Comparison of ENCODE assay signal across 29 cellular contexts in genomic region chr3:11015369-11015768, GRCh38. TPM values are rescaled to one million over a fixed set of nuclear protein-coding genes. Genes with fewer than 3 reads are reported as not detected.
"Had no signal": no experiment of that assay in that cellular context is flagged by ENCODE, and none has a peak within 500 bp of the region (broad histone marks: within the 10 kb centered on the region; RNA-seq: fewer than 3 reads in every experiment).

No MANE protein-coding gene starts in this region.

- DNase-seq: activated B cell treated with CpG ODN at 0.5 μM for 24 hours; activated CD4-positive, alpha-beta memory T cell treated with anti-CD3 and anti-CD28 coated beads for 36 hours; activated CD4-positive, alpha-beta T cell treated with anti-CD3 and anti-CD28 coated beads for 4 hours; activated CD4-positive, alpha-beta T cell treated with anti-CD3 and anti-CD28 coated beads, Interleukin-2, amount 10 ng/mL, durations not matched to agents 24 days and 14 days; activated CD4-positive, alpha-beta T cell treated with anti-CD3 and anti-CD28 coated beads, Interleukin-2, amount 50 U/mL, for 1 hour; activated CD4-positive, alpha-beta T cell treated with anti-CD3 and anti-CD28 coated beads, Interleukin-2, amount 50 U/mL, for 4 hours; activated CD4-positive, CD25-positive, alpha-beta regulatory T cell treated with anti-CD3 and anti-CD28 coated beads, Interleukin-2, amount 50 U/mL, for 72 hours; activated CD8-positive, alpha-beta memory T cell treated with anti-CD3 and anti-CD28 coated beads, Interleukin-2, amount 50 U/mL, for 48 hours; activated CD8-positive, alpha-beta T cell treated with anti-CD3 and anti-CD28 coated beads for 36 hours; activated effector memory CD4-positive, alpha-beta T cell treated with Interleukin-2 at 50 U/mL for 16 hours; activated gamma-delta T cell; activated naive CD4-positive, alpha-beta T cell treated with anti-CD3 and anti-CD28 coated beads, Interleukin-2, amount 10 ng/mL, durations not matched to agents 7 days and 5 days; activated naive CD4-positive, alpha-beta T cell treated with Interleukin-2 at 50 U/mL for 16 hours; activated naive CD8-positive, alpha-beta T cell treated with anti-CD3 and anti-CD28 coated beads, Interleukin-2, amount 10 ng/mL, durations not matched to agents 7 days and 5 days; activated naive CD8-positive, alpha-beta T cell treated with anti-CD3 and anti-CD28 coated beads, Interleukin-2, amount 50 U/mL, for 24 hours; activated T-cell treated with anti-CD3 and anti-CD28 coated beads, Interleukin-2, amount 50 U/mL, for 24 hours; activated T-cell treated with anti-CD3 and anti-CD28 coated beads, Interleukin-2, amount 50 U/mL, for 48 hours; amygdala; anterior cingulate cortex; body of pancreas; brain microvascular endothelial cell; central memory CD4-positive, alpha-beta T cell; T-helper 1 cell; T-helper 2 cell; T-helper 9 cell had no signal

- H3K27ac ChIP-seq: body of pancreas, brain microvascular endothelial cell, breast epithelium, VCaP had no signal

- H3K4me1 ChIP-seq: body of pancreas, breast epithelium had no signal

- H3K4me3 ChIP-seq: body of pancreas, breast epithelium had no signal

- H3K36me3 ChIP-seq: brain microvascular endothelial cell, breast epithelium had no signal

- ATAC-seq: activated CD8-positive, alpha-beta T cell treated with anti-CD3 and anti-CD28 coated beads for 36 hours; activated naive CD8-positive, alpha-beta T cell treated with anti-CD3 and anti-CD28 coated beads, Interleukin-2, amount 50 U/mL, for 24 hours; body of pancreas had no signal

- H3K27me3 ChIP-seq: body of pancreas, brain microvascular endothelial cell had no signal

- H3K9me3 ChIP-seq: body of pancreas, breast epithelium had no signal

RNA-seq across cellular contexts. Expression of gene SLC6A1, which starts 22.8 kb away (rescaled TPM):
- total RNA-seq: activated B cell treated with CpG ODN at 0.5 μM for 24 hours; activated CD4-positive, alpha-beta memory T cell treated with anti-CD3 and anti-CD28 coated beads for 36 hours; activated CD4-positive, alpha-beta T cell treated with anti-CD3 and anti-CD28 coated beads, Interleukin-2, amount 10 ng/mL, durations not matched to agents 24 days and 14 days; activated CD8-positive, alpha-beta memory T cell treated with anti-CD3 and anti-CD28 coated beads for 36 hours; activated CD8-positive, alpha-beta T cell treated with anti-CD3 and anti-CD28 coated beads for 36 hours; activated naive CD8-positive, alpha-beta T cell treated with anti-CD3 and anti-CD28 coated beads, Interleukin-2, amount 10 ng/mL, durations not matched to agents 7 days and 5 days; activated T-helper 2 cell treated with anti-CD3 and anti-CD28 coated beads, Interferon-gamma antibody, Interleukin-2, Interleukin-4, amounts not matched to agents 10 μg/mL and 5 μg/mL and 100 μg/mL, durations not matched to agents 14 hours and 24 hours and 36 hours had no signal
